Comparison of ENCODE assay signal across 7 cellular contexts in the genomic region with DNA sequence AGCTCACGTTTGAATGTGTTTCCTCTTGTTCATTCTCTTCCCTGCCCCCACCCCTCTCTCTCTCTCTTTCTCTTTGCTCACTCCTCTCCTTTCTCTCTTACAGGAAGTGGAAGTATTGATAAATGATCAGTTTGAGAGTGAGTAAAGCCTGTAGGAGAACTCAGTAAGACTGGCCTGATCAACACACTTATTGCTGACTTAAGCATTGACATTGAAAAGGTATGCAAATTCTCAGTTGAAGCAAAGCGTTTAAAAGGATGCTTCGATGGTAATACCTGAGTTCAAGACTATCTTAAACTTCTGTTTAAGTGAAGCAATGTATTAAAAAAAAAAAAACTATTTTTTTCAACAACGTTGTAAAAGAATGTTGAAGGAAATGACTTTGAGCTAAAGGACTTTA.
"Had no signal": no experiment of that assay in that cellular context is flagged by ENCODE, and none has a peak within 500 bp of the region (broad histone marks: within the 10 kb centered on the region; RNA-seq: fewer than 3 reads in every experiment).

No MANE protein-coding gene starts in this region.

- H3K4me3 ChIP-seq: GM12878 had no signal

- ATAC-seq: GM12878 had no signal

- DNase-seq: GDM1, GF-D8 had no signal

- FAIRE-seq: G401.6, GM12878, GM12891, GM18507, GM19239 had no signal
